1 cellular context compared by ENCODE assay signal in the genomic region with DNA sequence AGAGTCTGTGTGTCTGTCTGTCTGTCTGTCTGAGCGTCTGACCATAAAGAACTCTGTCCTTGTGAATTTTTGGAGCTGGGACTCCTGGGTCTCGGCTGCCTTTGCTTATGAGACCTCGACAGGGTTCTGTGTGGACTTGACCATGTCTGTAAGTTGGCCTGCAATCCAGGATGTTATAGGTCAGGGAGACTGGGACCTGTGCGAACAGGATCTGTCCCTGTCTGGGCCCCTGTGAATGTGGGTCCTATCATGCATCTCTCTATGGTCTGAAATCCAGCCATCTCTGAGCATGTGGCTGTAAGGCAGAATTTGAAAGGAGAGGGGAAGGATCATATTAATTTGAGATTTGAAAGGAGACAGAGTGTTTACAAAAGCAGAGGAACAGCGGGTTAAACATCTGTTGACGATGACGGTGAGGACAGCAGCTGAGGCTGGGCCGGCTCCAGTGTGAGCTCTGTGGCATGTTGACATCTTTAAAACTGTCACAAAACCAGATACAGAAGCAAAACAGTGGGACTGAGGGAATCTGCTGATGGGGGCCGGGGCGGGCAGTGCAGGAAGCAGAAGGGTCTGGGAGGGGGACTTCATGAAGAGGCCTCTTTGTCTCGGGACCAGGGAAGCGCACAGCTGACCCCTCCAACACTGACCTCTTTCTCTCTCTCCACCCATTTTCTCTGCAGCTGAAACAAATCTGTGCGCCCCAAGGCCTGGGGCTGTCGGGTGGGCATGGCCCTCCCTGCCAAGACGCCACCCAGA.
TF ChIP-seq lines count a peak whose summit lies in the region.

No MANE protein-coding gene starts in this region.

TF ChIP-seq in H1, 55 proteins besides CTCF, POLR2A, EP300 and RAD21:
- TF ChIP-seq E2F6 (IDR thresholded peaks at IDR 0.05) (no peak), FOSL1 (IDR thresholded peaks at IDR 0.05; ENCODE audit: insufficient read depth, low read depth, low read length) (no peak), ATF2 (IDR thresholded peaks at IDR 0.05; ENCODE audit: low read length) (no peak)
TF ChIP-seq in H1: peak in this region for 0.
